Comparison of ENCODE assay signal across 1 cellular context in the genomic region with DNA sequence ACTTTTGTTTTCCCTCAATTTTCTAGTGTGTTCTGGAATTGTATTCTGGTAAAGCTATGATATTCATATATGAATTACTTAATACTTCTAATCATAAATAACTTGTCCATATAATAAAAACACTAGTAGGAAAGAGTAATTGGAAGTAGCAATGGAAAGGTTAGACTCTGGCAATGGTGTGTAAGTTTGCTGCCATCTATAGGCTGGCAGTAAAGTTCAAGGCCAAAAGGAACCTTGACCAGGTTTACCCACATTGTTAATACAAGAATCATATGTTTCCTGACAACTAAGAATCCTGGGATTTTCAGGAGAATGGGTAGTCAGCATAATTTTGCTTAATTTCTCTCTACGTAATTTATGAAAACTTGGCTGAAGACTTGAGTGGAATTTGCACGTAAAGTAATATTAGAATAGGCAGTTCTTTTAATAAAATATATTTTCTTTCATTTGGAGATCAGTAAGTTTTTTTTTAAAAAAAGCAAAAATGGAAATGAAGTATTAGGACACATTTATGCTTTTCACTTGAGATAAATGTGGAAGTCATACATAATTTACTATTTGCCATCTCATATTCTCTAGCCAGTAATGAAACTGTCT.
TF ChIP-seq lines count a peak whose summit lies in the region.

No MANE protein-coding gene starts in this region.

TF ChIP-seq in IMR-90, 13 proteins besides CTCF, POLR2A, EP300 and RAD21:
- TF ChIP-seq SMC3 (IDR thresholded peaks at IDR 0.05; ENCODE audit: low read depth, low read length) (0 out of 2 replicates have a peak, but pooled peaks have one; percentile 12), MXI1 (IDR thresholded peaks at IDR 0.05; ENCODE audit: borderline replicate concordance, low read depth, low read length) (no peak)
